Comparison of ENCODE assay signal across 8 cellular contexts in the genomic region with DNA sequence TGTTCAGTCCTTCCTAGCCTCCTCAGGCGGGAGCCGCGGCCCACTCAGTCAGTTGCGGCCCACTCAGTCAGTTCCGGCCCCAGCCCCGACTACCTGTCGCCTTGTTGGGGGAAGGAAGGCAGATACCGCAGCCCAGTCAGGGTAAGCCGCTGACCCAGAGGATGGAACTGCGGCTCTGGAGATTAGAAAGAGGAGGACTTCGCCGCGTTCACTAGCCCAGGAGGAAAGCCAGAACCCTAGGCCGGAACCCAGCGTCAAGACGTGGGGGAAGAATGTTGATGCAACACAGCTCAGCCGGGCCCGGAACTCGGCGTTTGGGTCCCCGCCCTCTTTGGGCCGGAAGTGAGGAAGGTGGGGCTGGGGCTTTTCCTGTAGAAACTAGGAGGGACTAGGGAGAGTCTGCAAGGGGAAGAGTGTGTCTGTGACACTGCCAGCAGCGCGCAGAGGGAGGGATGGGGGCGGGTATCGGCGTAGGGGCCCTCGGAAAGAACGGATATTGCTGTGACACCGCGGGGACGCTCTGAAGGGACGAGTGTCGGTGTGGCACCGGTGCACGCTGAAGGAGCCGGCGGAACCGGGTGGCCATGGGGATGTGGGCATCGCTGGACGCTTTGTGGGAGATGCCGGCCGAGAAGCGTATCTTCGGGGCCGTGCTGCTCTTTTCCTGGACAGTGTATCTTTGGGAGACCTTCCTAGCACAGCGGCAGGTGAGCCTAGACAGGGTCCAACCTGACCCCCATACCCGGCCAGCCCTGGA. TPM values are rescaled to one million over a fixed set of nuclear protein-coding genes. Genes with fewer than 3 reads are reported as not detected.
DNase-seq lines count a peak whose midpoint lies in the region; ATAC-seq, FAIRE-seq and TF ChIP-seq lines count a peak whose summit lies in the region.

A gene (plus strand): TSS at position 549 of the 757 bp plus-strand sequence. CDS start 36 bp downstream, at position 585.

- ATAC-seq in GM18498 (IDR thresholded peaks at IDR 0.05; ENCODE audit: unreplicated experiment) (peak; percentile 91), HG02938 (IDR thresholded peaks at IDR 0.05; ENCODE audit: unreplicated experiment) (peak; percentile 90), psoas muscle (peak; percentile 98 to 99 (median 99))

- H3K4me3 ChIP-seq in right atrium auricular region, result peak within 1 kb of the TSS; percentile 83 to 89
- peak within 1 kb of the TSS; percentile 90 for H3K4me3 ChIP-seq in psoas muscle

- H3K4me1 ChIP-seq in right atrium auricular region, result peaks cover 0 to 44% of the 10 kb centered on the region in 2 donors
- peaks cover 48% of the 10 kb centered on the region for H3K4me1 ChIP-seq in psoas muscle

- DNase-seq in NCI-H187 treated with DMSO at 0.1 percent for 48 hours (lab: John Stamatoyannopoulos, UW), result peak; percentile 86
- DNase-seq in anterior cingulate cortex (lab: John Stamatoyannopoulos, UW), result peak; percentile 85 to 99 (median 94)
- peak; percentile 96 for DNase-seq in right atrium auricular region (ENCODE audit: low spot score)
- DNase-seq in psoas muscle, result peak; percentile 96 to 98
- DNase-seq in urothelium cell line (ENCODE audit: low spot score), result peak; percentile 95

- peak; percentile 62 for FAIRE-seq in urothelium cell line (lab: Jason Lieb, UNC)

- H3K27me3 ChIP-seq in right atrium auricular region (no peaks in the 10 kb centered on the region), psoas muscle (ENCODE audit: insufficient read depth in 3 of 3, low read length in 2 of 3) (no peaks in the 10 kb centered on the region)

- H3K9me3 ChIP-seq in right atrium auricular region (no peaks in the 10 kb centered on the region), psoas muscle (no peaks in the 10 kb centered on the region)

- TF ChIP-seq CTCF in right atrium auricular region (IDR thresholded peaks at IDR 0.05) (no peak), psoas muscle (IDR thresholded peaks at IDR 0.05) (no peak)

- intact Hi-C loops in T-helper 2 cell treated with Interferon-gamma antibody and Interleukin-4, amounts not matched to agents 100 ng/mL and 5 ng/mL, for 36 hours (cut with micrococcal nuclease), result loop anchor here (1.0 to 10.0 kb wide), 9 partner anchors 17 to 1061 kb away; a partner anchor contains a TSS
- intact Hi-C loops in psoas muscle (cut with DNase I), result loop anchor here (5.0 to 10.0 kb wide), 3 partner anchors 93 to 213 kb away; a partner anchor contains a TSS

- H3K27ac ChIP-seq in right atrium auricular region, result peak within 1 kb of the TSS; percentile 92 to 95
- H3K27ac ChIP-seq in psoas muscle, result peak within 1 kb of the TSS; percentile 92

- H3K36me3 ChIP-seq in right atrium auricular region, result peaks cover 22% of the 10 kb centered on the region
- peaks cover 7 to 35% of the 10 kb centered on the region in 2 donors for H3K36me3 ChIP-seq in psoas muscle (ENCODE audit: insufficient read depth in 1 of 2, low read depth in 1 of 2)

- WGBS in psoas muscle, 3 donors, result 0% methylated on average over 46 to 48 of the region's 48 CpGs

RNA-seq across cellular contexts. Expression of the gene that starts here (rescaled TPM):
- 33.6 and 33.9 TPM in 2 replicates for total RNA-seq in T-helper 2 cell treated with Interferon-gamma antibody and Interleukin-4, amounts not matched to agents 100 ng/mL and 5 ng/mL, for 36 hours
- 10 to 100 TPM; 23.8 to 43.2 TPM for total RNA-seq in right atrium auricular region
- total RNA-seq in psoas muscle, result 10 to 100 TPM; 12.7 to 26.1 (median 18.9) TPM
- 10 to 100 TPM; 22.2 to 60.2 (median 33.8) TPM for polyA plus RNA-seq in psoas muscle

Comparison
In these comparisons a context has a peak if more than half of its experiments do, and no peak if none do; other contexts are left out.
1. Peak in every context shown above with its lines: DNase-seq, ATAC-seq, H3K4me3 ChIP-seq and H3K27ac ChIP-seq.